1 cellular context compared by ENCODE assay signal in genomic region chr4:77075869-77076801, GRCh38.
TF ChIP-seq lines count a peak whose summit lies in the region.

A gene with protein sequence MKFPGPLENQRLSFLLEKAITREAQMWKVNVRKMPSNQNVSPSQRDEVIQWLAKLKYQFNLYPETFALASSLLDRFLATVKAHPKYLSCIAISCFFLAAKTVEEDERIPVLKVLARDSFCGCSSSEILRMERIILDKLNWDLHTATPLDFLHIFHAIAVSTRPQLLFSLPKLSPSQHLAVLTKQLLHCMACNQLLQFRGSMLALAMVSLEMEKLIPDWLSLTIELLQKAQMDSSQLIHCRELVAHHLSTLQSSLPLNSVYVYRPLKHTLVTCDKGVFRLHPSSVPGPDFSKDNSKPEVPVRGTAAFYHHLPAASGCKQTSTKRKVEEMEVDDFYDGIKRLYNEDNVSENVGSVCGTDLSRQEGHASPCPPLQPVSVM (minus strand): TSS chr4:77075989. CDS start chr4:77066362, 9,627 bp downstream.

TF ChIP-seq in SK-N-SH treated with all-trans-retinoic acid at 6 μM for 48 hours, 23 proteins besides CTCF, POLR2A, EP300 and RAD21 (continued from another document):
- TF ChIP-seq OSR1 (CRISPR knock-in tag; IDR thresholded peaks at IDR 0.05) (no peak), ZC3H10 (CRISPR knock-in tag; IDR thresholded peaks at IDR 0.05) (no peak), BACH2 (CRISPR knock-in tag; IDR thresholded peaks at IDR 0.05; ENCODE audit: borderline replicate concordance) (no peak), TCF4 (CRISPR knock-in tag; IDR thresholded peaks at IDR 0.05; ENCODE audit: borderline replicate concordance) (peak; percentile 56; the same call in 1 of the 2 replicates)
